28 cellular contexts compared by ENCODE assay signal in genomic region chr3:183332487-183332886, GRCh38.
"Had no signal": no experiment of that assay in that cellular context is flagged by ENCODE, and none has a peak within 500 bp of the region (broad histone marks: within the 10 kb centered on the region; RNA-seq: fewer than 3 reads in every experiment).

No MANE protein-coding gene starts in this region.

- H3K79me2 ChIP-seq: parathyroid adenoma had no signal

- H3K27me3 ChIP-seq: neural progenitor cell, ovary, spleen, stomach, thyroid gland, tibial nerve, upper lobe of left lung, vagina had no signal

- H3K4me1 ChIP-seq: parathyroid adenoma, psoas muscle, spleen, thyroid gland, tibial nerve, upper lobe of left lung, vagina had no signal

- H3K27ac ChIP-seq: neural progenitor cell, ovary, parathyroid adenoma, psoas muscle, skin epidermis, spleen, stomach, thoracic aorta, thyroid gland, tibial nerve, upper lobe of left lung, vagina had no signal

- H3K36me3 ChIP-seq: neural progenitor cell, ovary, spleen, stomach, thoracic aorta, thyroid gland, tibial nerve, upper lobe of left lung, vagina had no signal

- FAIRE-seq: urothelium cell line had no signal

- H3K4me3 ChIP-seq: neural progenitor cell, ovary, psoas muscle, skin epidermis, smooth muscle cell, spleen, stomach, thoracic aorta, thyroid gland, tibial nerve, upper lobe of left lung, vagina had no signal

- H3K4me2 ChIP-seq: neural progenitor cell, smooth muscle cell had no signal

- H3K9ac ChIP-seq: neural progenitor cell, parathyroid adenoma had no signal

- ATAC-seq: naive thymus-derived CD4-positive, alpha-beta T cell; natural killer cell; psoas muscle; right cardiac atrium; sciatic nerve; stimulated activated effector memory CD8-positive, alpha-beta T cell treated with anti-CD3 and anti-CD28 coated beads, Interleukin-12 subunit alpha, Interleukin-12 subunit beta, amount 100 ng/mL, for 72 hours; stimulated activated naive B cell treated with anti-CD40 and anti-IgM and Interleukin-4, amounts not matched to agents 10 μg/mL and 1 μg/mL and 100 μg/mL, for 72 hours had no signal

- DNase-seq: naive thymus-derived CD4-positive, alpha-beta T cell; natural killer cell; occipital lobe; ovary; posterior cingulate gyrus; psoas muscle; right cardiac atrium; spleen; stimulated activated CD4-positive, alpha-beta T cell treated with anti-CD3 and anti-CD28 coated beads, Interleukin-12 subunit alpha, Interleukin-12 subunit beta, amount 100 ng/mL, for 4 hours; stimulated activated CD4-positive, alpha-beta T cell treated with anti-CD3 and anti-CD28 coated beads, Interleukin-2, amount 100 ng/mL, for 24 hours; stimulated activated CD4-positive, alpha-beta T cell treated with anti-CD3 and anti-CD28 coated beads, Interleukin-2, amount 100 ng/mL, for 48 hours; stimulated activated CD4-positive, alpha-beta T cell treated with anti-CD3 and anti-CD28 coated beads, Interleukin-4, amount 100 ng/mL, for 24 hours; stimulated activated naive B cell treated with anti-CD40 and anti-IgM and Interleukin-4, amounts not matched to agents 10 μg/mL and 1 μg/mL and 100 μg/mL, for 72 hours; stimulated activated naive CD4-positive, alpha-beta T cell treated with Interleukin-2 at 50 U/mL for 16 hours; stomach; thyroid gland; trophoblast cell; upper lobe of left lung had no signal

- H3K9me3 ChIP-seq: ovary, psoas muscle, spleen, stomach, thoracic aorta, thyroid gland, tibial nerve, upper lobe of left lung, vagina had no signal

- H2AFZ ChIP-seq: neural progenitor cell, parathyroid adenoma had no signal
